In the genomic region with DNA sequence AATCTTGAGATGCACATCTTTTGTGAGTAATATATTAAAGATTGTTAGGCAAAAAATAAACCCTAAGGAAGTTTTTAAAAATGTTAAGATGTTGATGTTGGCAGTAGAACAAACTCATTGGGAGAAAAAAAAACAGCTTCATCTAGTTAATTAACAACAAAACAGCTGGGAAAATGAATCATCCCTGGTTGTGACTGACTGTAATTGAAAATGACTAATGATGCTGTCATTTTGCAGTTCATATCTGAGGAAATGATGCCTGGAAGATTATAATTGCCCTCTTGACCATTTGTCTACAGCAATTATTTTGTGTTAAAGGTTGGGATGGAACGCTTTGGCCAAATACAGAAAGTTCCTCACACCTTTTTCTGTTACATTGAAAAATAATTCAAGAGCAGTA, we compare ENCODE assay signal across 29 cellular contexts.
DNase-seq lines count a peak whose midpoint lies in the region; ATAC-seq, FAIRE-seq and TF ChIP-seq lines count a peak whose summit lies in the region.
"Had no signal": no experiment of that assay in that cellular context is flagged by ENCODE, and none has a peak within 500 bp of the region (broad histone marks: within the 10 kb centered on the region; RNA-seq: fewer than 3 reads in every experiment).

No MANE protein-coding gene starts in this region.

- H3K27me3 ChIP-seq in SK-N-SH (ENCODE audit: insufficient read depth) (no peaks in the 10 kb centered on the region), foreskin keratinocyte (no peaks in the 10 kb centered on the region), small intestine (ENCODE audit: control insufficient read depth in 2 of 2, insufficient read depth in 2 of 2, low read length in 2 of 2) (no peaks in the 10 kb centered on the region), brain microvascular endothelial cell (replicated peaks) (no peaks in the 10 kb centered on the region)
- H3K27me3 ChIP-seq: body of pancreas, right atrium auricular region, spleen, testis had no signal

- H3K9me2 ChIP-seq in SK-N-SH, result no peaks in the 10 kb centered on the region

- 11% methylated on average over 1 of the region's 1 CpG for WGBS in SK-N-SH (ENCODE audit: low lambda C conversion rate)
- WGBS in small intestine, 3 donors, result 13 to 63% (median 32%) methylated on average over 1 of the region's 1 CpG

- ATAC-seq in SK-N-SH treated with all-trans-retinoic acid at 6 μM for 48 hours (no peak), foreskin keratinocyte (peak; percentile 44)
- ATAC-seq: body of pancreas had no signal

- H3K4me3 ChIP-seq in SK-N-SH (ENCODE audit: low read depth in 2 of 2, low read length in 1 of 2) (no peak overlapping the region), small intestine (ENCODE audit: low read depth in 1 of 2, low read length in 2 of 2) (no peak overlapping the region), brain microvascular endothelial cell (ENCODE audit: low read depth, low read length) (no peak overlapping the region)
- H3K4me3 ChIP-seq: body of pancreas, dorsolateral prefrontal cortex, GM23248, left ventricle myocardium inferior, right atrium auricular region, spleen, testis had no signal

- no peak for TF ChIP-seq CTCF in SK-N-SH (IDR thresholded peaks at IDR 0.05)
- no peak for TF ChIP-seq CTCF in RWPE1 (conservative IDR thresholded peaks at IDR 0.05; ENCODE audit: low read depth)
- no peak for TF ChIP-seq CTCF in foreskin keratinocyte (conservative IDR thresholded peaks at IDR 0.05)
- TF ChIP-seq CTCF in brain microvascular endothelial cell (IDR thresholded peaks at IDR 0.05; ENCODE audit: low read depth, low read length, missing control alignments), result no peak

- POLR2A ChIA-PET in SK-N-SH (lab: Yijun Ruan, JAX), result no interaction called here
- POLR2A ChIA-PET in RWPE1 (lab: Yijun Ruan, JAX; ENCODE audit: low non-redundant PET), result no interaction called here

- H2AFZ ChIP-seq in SK-N-SH (ENCODE audit: low read depth), result no peak overlapping the region
- H2AFZ ChIP-seq: GM23248 had no signal

- H3K4me2 ChIP-seq in SK-N-SH, result no peak overlapping the region

- CTCF ChIA-PET in SK-N-SH (lab: Yijun Ruan, JAX), result no interaction called here
- CTCF ChIA-PET in RWPE1 (lab: Yijun Ruan, JAX), result no interaction called here

- in situ Hi-C loops in brain microvascular endothelial cell (cut with HindIII; ENCODE audit: low pct_ligation_motif_present, low sequenced_read_pairs), result no loop called here

- no peaks in the 10 kb centered on the region for H3K9me3 ChIP-seq in SK-N-SH
- H3K9me3 ChIP-seq in small intestine (ENCODE audit: control insufficient read depth, low read depth), result no peaks in the 10 kb centered on the region
- H3K9me3 ChIP-seq: body of pancreas, left ventricle myocardium inferior, right atrium auricular region, spleen, testis had no signal

- H3F3A ChIP-seq in SK-N-SH (replicated peaks; ENCODE audit: insufficient read depth), result no peaks in the 10 kb centered on the region

- no peak overlapping the region for H3K27ac ChIP-seq in SK-N-SH (ENCODE audit: low read depth in 2 of 2, low read length in 1 of 2)
- H3K27ac ChIP-seq in RWPE1, result no peak overlapping the region
- H3K27ac ChIP-seq in foreskin keratinocyte, result no peak overlapping the region
- H3K27ac ChIP-seq in small intestine (ENCODE audit: low read depth in 1 of 2, low read length in 1 of 2), result no peak overlapping the region
- H3K27ac ChIP-seq in brain microvascular endothelial cell, result no peak overlapping the region
- H3K27ac ChIP-seq: body of pancreas, dorsolateral prefrontal cortex, GM23248, left ventricle myocardium inferior, right atrium auricular region, spleen, testis had no signal

- no peaks in the 10 kb centered on the region for H3K36me3 ChIP-seq in SK-N-SH (replicated peaks in 1 of 2; ENCODE audit: control insufficient read depth in 1 of 2, insufficient read depth in 2 of 2, low read length in 1 of 2)
- H3K36me3 ChIP-seq in small intestine (ENCODE audit: control insufficient read depth in 2 of 2, insufficient read depth in 2 of 2, low read length in 2 of 2), result no peaks in the 10 kb centered on the region
- no peaks in the 10 kb centered on the region for H3K36me3 ChIP-seq in brain microvascular endothelial cell (replicated peaks)
- H3K36me3 ChIP-seq: left ventricle myocardium inferior, right atrium auricular region, spleen had no signal

- DNase-seq in SK-N-SH (peak; percentile 6), RWPE1 (ENCODE audit: low spot score) (peak; percentile 16), foreskin keratinocyte (peak; percentile 3 to 13), small intestine (peak; percentile 52), brain microvascular endothelial cell (no peak), NCI-H2227 (lab: John Stamatoyannopoulos, UW; ENCODE audit: unreplicated experiment) (no peak), NCI-H2029 (lab: John Stamatoyannopoulos, UW) (no peak)
- DNase-seq: activated CD4-positive, alpha-beta memory T cell treated with anti-CD3 and anti-CD28 coated beads for 36 hours; activated CD4-positive, alpha-beta T cell treated with anti-CD3 and anti-CD28 coated beads for 1 hour; activated CD8-positive, alpha-beta memory T cell treated with anti-CD3 and anti-CD28 coated beads, Interleukin-2, amount 50 U/mL, for 4 hours; activated naive CD4-positive, alpha-beta T cell treated with anti-CD3 and anti-CD28 coated beads for 36 hours; body of pancreas; Calu3; CD4-positive, CD25-positive, alpha-beta regulatory T cell; dorsolateral prefrontal cortex; GM23248; hypothalamus; left ventricle myocardium inferior; NCI-H345; NCI-H774; spleen; stimulated activated CD4-positive, alpha-beta T cell treated with anti-CD3 and anti-CD28 coated beads, Interleukin-2, amount 100 ng/mL, for 24 hours; testis had no signal

- no peaks in the 10 kb centered on the region for H3K4me1 ChIP-seq in SK-N-SH (ENCODE audit: control insufficient read depth in 1 of 2, insufficient read depth in 2 of 2, low read depth in 1 of 2, low read length in 1 of 2)
- no peaks in the 10 kb centered on the region for H3K4me1 ChIP-seq in foreskin keratinocyte
- no peaks in the 10 kb centered on the region for H3K4me1 ChIP-seq in small intestine (ENCODE audit: control insufficient read depth in 2 of 2, insufficient read depth in 1 of 2, low read depth in 1 of 2, low read length in 1 of 2)
- H3K4me1 ChIP-seq: body of pancreas, left ventricle myocardium inferior, right atrium auricular region, spleen, testis had no signal

- no peaks in the 10 kb centered on the region for H4K20me1 ChIP-seq in SK-N-SH (ENCODE audit: insufficient read depth)

- peak in 1 of 2 experiments; percentile 46; a peak in 1 of 4 replicates for TF ChIP-seq EP300 in SK-N-SH (IDR thresholded peaks at IDR 0.05; ENCODE audit: borderline replicate concordance in 1 of 2, low read depth in 1 of 2, low read length in 1 of 2)

- no peak overlapping the region for H3K9ac ChIP-seq in SK-N-SH
- H3K9ac ChIP-seq: GM23248 had no signal

- H3K79me2 ChIP-seq in SK-N-SH (ENCODE audit: insufficient read depth), result no peaks in the 10 kb centered on the region

- peak; percentile 10 for FAIRE-seq in small intestine (lab: Jason Lieb, UNC)
- FAIRE-seq: A204.1, endometrium, HTR-8/SVneo, urothelium cell line had no signal

- no peak for TF ChIP-seq RAD21 in SK-N-SH (IDR thresholded peaks at IDR 0.05; ENCODE audit: low read length)

TF ChIP-seq in SK-N-SH, 30 proteins besides CTCF, POLR2A, EP300 and RAD21:
- TF ChIP-seq POLR2AphosphoS5 (IDR thresholded peaks at IDR 0.05; ENCODE audit: low read depth, low read length), result no peak
- peak; percentile 59 for TF ChIP-seq GATA2 (CRISPR knock-in tag; IDR thresholded peaks at IDR 0.05)
- TF ChIP-seq RCOR1 (IDR thresholded peaks at IDR 0.05; ENCODE audit: low read length), result no peak
- TF ChIP-seq NFIC (IDR thresholded peaks at IDR 0.05; ENCODE audit: borderline replicate concordance), result no peak

TF ChIP-seq in SK-N-SH treated with all-trans-retinoic acid at 6 μM for 48 hours, 23 proteins besides CTCF, POLR2A, EP300 and RAD21 (continues in another document):
- TF ChIP-seq RARB (CRISPR knock-in tag; IDR thresholded peaks at IDR 0.05) (no peak), PPARA (CRISPR knock-in tag; IDR thresholded peaks at IDR 0.05; ENCODE audit: borderline replicate concordance) (no peak), ZFP30 (CRISPR knock-in tag; IDR thresholded peaks at IDR 0.05) (no peak), ZNF70 (CRISPR knock-in tag; IDR thresholded peaks at IDR 0.05) (no peak), TCF4 (CRISPR knock-in tag; IDR thresholded peaks at IDR 0.05; ENCODE audit: borderline replicate concordance) (no peak), ZC3H10 (CRISPR knock-in tag; IDR thresholded peaks at IDR 0.05) (no peak), ZNF565 (CRISPR knock-in tag; conservative IDR thresholded peaks at IDR 0.05; ENCODE audit: low read depth) (no peak), ZNF8 (CRISPR knock-in tag; IDR thresholded peaks at IDR 0.05) (no peak), ISL1 (CRISPR knock-in tag; IDR thresholded peaks at IDR 0.05) (no peak)
- TF ChIP-seq, protein P1, sequence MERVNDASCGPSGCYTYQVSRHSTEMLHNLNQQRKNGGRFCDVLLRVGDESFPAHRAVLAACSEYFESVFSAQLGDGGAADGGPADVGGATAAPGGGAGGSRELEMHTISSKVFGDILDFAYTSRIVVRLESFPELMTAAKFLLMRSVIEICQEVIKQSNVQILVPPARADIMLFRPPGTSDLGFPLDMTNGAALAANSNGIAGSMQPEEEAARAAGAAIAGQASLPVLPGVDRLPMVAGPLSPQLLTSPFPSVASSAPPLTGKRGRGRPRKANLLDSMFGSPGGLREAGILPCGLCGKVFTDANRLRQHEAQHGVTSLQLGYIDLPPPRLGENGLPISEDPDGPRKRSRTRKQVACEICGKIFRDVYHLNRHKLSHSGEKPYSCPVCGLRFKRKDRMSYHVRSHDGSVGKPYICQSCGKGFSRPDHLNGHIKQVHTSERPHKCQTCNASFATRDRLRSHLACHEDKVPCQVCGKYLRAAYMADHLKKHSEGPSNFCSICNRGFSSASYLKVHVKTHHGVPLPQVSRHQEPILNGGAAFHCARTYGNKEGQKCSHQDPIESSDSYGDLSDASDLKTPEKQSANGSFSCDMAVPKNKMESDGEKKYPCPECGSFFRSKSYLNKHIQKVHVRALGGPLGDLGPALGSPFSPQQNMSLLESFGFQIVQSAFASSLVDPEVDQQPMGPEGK (CRISPR knock-in tag; IDR thresholded peaks at IDR 0.05; ENCODE audit: borderline replicate concordance), result no peak
- TF ChIP-seq, protein P2, sequence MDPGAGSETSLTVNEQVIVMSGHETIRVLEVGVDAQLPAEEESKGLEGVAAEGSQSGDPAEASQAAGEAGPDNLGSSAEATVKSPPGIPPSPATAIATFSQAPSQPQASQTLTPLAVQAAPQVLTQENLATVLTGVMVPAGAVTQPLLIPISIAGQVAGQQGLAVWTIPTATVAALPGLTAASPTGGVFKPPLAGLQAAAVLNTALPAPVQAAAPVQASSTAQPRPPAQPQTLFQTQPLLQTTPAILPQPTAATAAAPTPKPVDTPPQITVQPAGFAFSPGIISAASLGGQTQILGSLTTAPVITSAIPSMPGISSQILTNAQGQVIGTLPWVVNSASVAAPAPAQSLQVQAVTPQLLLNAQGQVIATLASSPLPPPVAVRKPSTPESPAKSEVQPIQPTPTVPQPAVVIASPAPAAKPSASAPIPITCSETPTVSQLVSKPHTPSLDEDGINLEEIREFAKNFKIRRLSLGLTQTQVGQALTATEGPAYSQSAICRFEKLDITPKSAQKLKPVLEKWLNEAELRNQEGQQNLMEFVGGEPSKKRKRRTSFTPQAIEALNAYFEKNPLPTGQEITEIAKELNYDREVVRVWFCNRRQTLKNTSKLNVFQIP (CRISPR knock-in tag; IDR thresholded peaks at IDR 0.05; ENCODE audit: borderline replicate concordance, low read depth), result no peak

Comparison
In these comparisons a context has a peak if more than half of its experiments do, and no peak if none do; other contexts are left out.
1. DNase-seq: peak in SK-N-SH (single experiment), RWPE1 (single experiment), foreskin keratinocyte (2 of 2) and small intestine (single experiment); none in brain microvascular endothelial cell (single experiment), NCI-H2227 (single experiment) and NCI-H2029 (single experiment).